In the genomic region with DNA sequence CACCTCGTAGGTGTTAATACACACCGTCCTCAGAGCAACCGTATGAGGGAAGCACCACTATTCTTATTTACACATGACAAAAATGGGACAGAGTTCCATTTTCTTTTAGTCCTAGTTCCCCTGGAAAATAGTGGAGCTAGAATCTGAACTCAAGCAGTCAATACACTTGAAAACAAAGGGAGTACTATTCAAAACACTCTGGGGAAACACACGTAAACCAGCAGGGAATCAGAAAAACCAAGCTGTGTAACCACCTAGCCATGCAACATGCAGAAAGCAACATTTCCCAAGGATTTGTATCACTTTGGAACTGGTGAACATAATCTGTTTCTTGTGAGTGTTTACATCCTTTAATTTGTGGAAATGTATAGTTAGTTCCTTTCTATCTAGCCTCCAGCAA, we compare ENCODE assay signal across 18 cellular contexts.
DNase-seq lines count a peak whose midpoint lies in the region; ATAC-seq and TF ChIP-seq lines count a peak whose summit lies in the region.
"Had no signal": no experiment of that assay in that cellular context is flagged by ENCODE, and none has a peak within 500 bp of the region (broad histone marks: within the 10 kb centered on the region; RNA-seq: fewer than 3 reads in every experiment).

No MANE protein-coding gene starts in this region.

- H3K27me3 ChIP-seq in GM23338 (ENCODE audit: insufficient read depth) (no peaks in the 10 kb centered on the region), neural progenitor cell (no peaks in the 10 kb centered on the region)

- no peak overlapping the region for H3K27ac Mint-ChIP-seq in GM23338
- H3K27ac Mint-ChIP-seq in neural progenitor cell = no peak overlapping the region
- no peak overlapping the region for H3K27ac Mint-ChIP-seq in activated CD4-positive, alpha-beta T cell treated with anti-CD3 and anti-CD28 coated beads, Interleukin-2, amount 10 ng/mL, durations not matched to agents 24 days and 14 days
- H3K27ac Mint-ChIP-seq: H9; T-cell; T-helper 2 cell treated with Interferon-gamma antibody and Interleukin-4, amounts not matched to agents 5 μg/mL and 100 μg/mL, for 36 hours had no signal

- no peak overlapping the region for H3K9ac ChIP-seq in neural progenitor cell

- H3F3A ChIP-seq in GM23338 (replicated peaks; ENCODE audit: low read depth) (no peaks in the 10 kb centered on the region), neural progenitor cell (ENCODE audit: low read depth) (no peaks in the 10 kb centered on the region)

- H3K9me3 ChIP-seq in neural progenitor cell (ENCODE audit: low read depth) = no peaks in the 10 kb centered on the region

- no peaks in the 10 kb centered on the region for H3K9me2 ChIP-seq in GM23338 (ENCODE audit: insufficient read depth)

- no peak overlapping the region for H3K27ac ChIP-seq in GM23338 (ENCODE audit: low read depth)
- H3K27ac ChIP-seq in neural progenitor cell = no peak overlapping the region
- H3K27ac ChIP-seq: C4-2B had no signal

- ATAC-seq in GM23338 (no peak), HG02870 (IDR thresholded peaks at IDR 0.05; ENCODE audit: unreplicated experiment) (no peak)
- ATAC-seq: T-cell had no signal

- H3K27me3 Mint-ChIP-seq in GM23338 (ENCODE audit: insufficient read depth, low read depth, poor library complexity) (no peaks in the 10 kb centered on the region), neural progenitor cell (ENCODE audit: insufficient read depth, low read depth) (no peaks in the 10 kb centered on the region)
- no peaks in the 10 kb centered on the region for H3K27me3 Mint-ChIP-seq in activated CD4-positive, alpha-beta T cell treated with anti-CD3 and anti-CD28 coated beads, Interleukin-2, amount 10 ng/mL, durations not matched to agents 24 days and 14 days
- H3K27me3 Mint-ChIP-seq: T-cell had no signal

- no peaks in the 10 kb centered on the region for H3K79me2 ChIP-seq in GM23338 (replicated peaks; ENCODE audit: insufficient read depth)
- H3K79me2 ChIP-seq in neural progenitor cell (ENCODE audit: low read depth) = no peaks in the 10 kb centered on the region

- no peak overlapping the region for H3K4me3 ChIP-seq in GM23338
- H3K4me3 ChIP-seq in neural progenitor cell = no peak overlapping the region

- H4K20me1 ChIP-seq in GM23338 (replicated peaks; ENCODE audit: insufficient read depth) = no peaks in the 10 kb centered on the region
- H4K20me1 ChIP-seq in neural progenitor cell (ENCODE audit: low read depth) = no peaks in the 10 kb centered on the region

- H3K9me3 Mint-ChIP-seq in GM23338 (no peaks in the 10 kb centered on the region), neural progenitor cell (no peaks in the 10 kb centered on the region)
- H3K9me3 Mint-ChIP-seq in activated CD4-positive, alpha-beta T cell treated with anti-CD3 and anti-CD28 coated beads, Interleukin-2, amount 10 ng/mL, durations not matched to agents 24 days and 14 days = peaks cover 15% of the 10 kb centered on the region
- H3K9me3 Mint-ChIP-seq: H9 had no signal

- H3K4me3 Mint-ChIP-seq in GM23338 (no peak overlapping the region), neural progenitor cell (no peak overlapping the region)
- H3K4me3 Mint-ChIP-seq in activated CD4-positive, alpha-beta T cell treated with anti-CD3 and anti-CD28 coated beads, Interleukin-2, amount 10 ng/mL, durations not matched to agents 24 days and 14 days = no peak overlapping the region
- H3K4me3 Mint-ChIP-seq: H9; T-cell; T-helper 2 cell treated with Interferon-gamma antibody and Interleukin-4, amounts not matched to agents 5 μg/mL and 100 μg/mL, for 36 hours had no signal

- H3K4me2 ChIP-seq in GM23338 = no peak overlapping the region
- H3K4me2 ChIP-seq in neural progenitor cell = no peak overlapping the region

- H3K36me3 Mint-ChIP-seq in GM23338 (ENCODE audit: low read depth) (no peaks in the 10 kb centered on the region), neural progenitor cell (no peaks in the 10 kb centered on the region)
- peaks cover 19% of the 10 kb centered on the region for H3K36me3 Mint-ChIP-seq in activated CD4-positive, alpha-beta T cell treated with anti-CD3 and anti-CD28 coated beads, Interleukin-2, amount 10 ng/mL, durations not matched to agents 24 days and 14 days (ENCODE audit: low read depth)

- DNase-seq in NCI-H2107 treated with DMSO at 0.1 percent for 48 hours (lab: John Stamatoyannopoulos, UW; ENCODE audit: unreplicated experiment) = peak; percentile 29
- no peak for DNase-seq in NCI-H2107 (lab: John Stamatoyannopoulos, UW)
- DNase-seq in GM23338 (ENCODE audit: low spot score) = no peak
- DNase-seq in NCI-H345 treated with DMSO at 0.1 percent for 48 hours (lab: John Stamatoyannopoulos, UW; ENCODE audit: unreplicated experiment) = peak; percentile 27
- no peak for DNase-seq in neural progenitor cell (ENCODE audit: low spot score)
- no peak for DNase-seq in hypothalamus (lab: John Stamatoyannopoulos, UW)
- DNase-seq in activated CD4-positive, alpha-beta T cell treated with anti-CD3 and anti-CD28 coated beads, Interleukin-2, amount 10 ng/mL, durations not matched to agents 24 days and 14 days = no peak
- DNase-seq: DMS53, GF-D8, H9, KG1, NCI-H1092 treated with DMSO at 0.1 percent for 48 hours, NCI-H187 treated with DMSO at 0.1 percent for 48 hours, NCI-H510A, T-cell had no signal

- TF ChIP-seq CTCF in GM23338 (conservative IDR thresholded peaks at IDR 0.05; ENCODE audit: low read depth in 2 of 2) = no peak
- TF ChIP-seq CTCF in neural progenitor cell (IDR thresholded peaks at IDR 0.05) = no peak

- H3K4me1 Mint-ChIP-seq in GM23338 (peaks cover 3% of the 10 kb centered on the region; the same call in 1 of the 3 replicates), neural progenitor cell (peaks cover 10% of the 10 kb centered on the region)
- H3K4me1 Mint-ChIP-seq in activated CD4-positive, alpha-beta T cell treated with anti-CD3 and anti-CD28 coated beads, Interleukin-2, amount 10 ng/mL, durations not matched to agents 24 days and 14 days = peaks cover 23% of the 10 kb centered on the region

- no peaks in the 10 kb centered on the region for H3K36me3 ChIP-seq in GM23338 (ENCODE audit: insufficient read depth)
- H3K36me3 ChIP-seq in neural progenitor cell = no peaks in the 10 kb centered on the region

- H2AFZ ChIP-seq in GM23338 (peak overlapping the region; percentile 32; the same call in 1 of the 2 replicates), neural progenitor cell (replicated peaks) (peak overlapping the region; percentile 12)

- H3K4me1 ChIP-seq in GM23338 (ENCODE audit: insufficient read depth) = peaks cover 7% of the 10 kb centered on the region; the same call in 1 of the 2 replicates
- peaks cover 18% of the 10 kb centered on the region for H3K4me1 ChIP-seq in neural progenitor cell

- intact Hi-C loops in activated CD4-positive, alpha-beta T cell treated with anti-CD3 and anti-CD28 coated beads, Interleukin-2, amount 10 ng/mL, durations not matched to agents 24 days and 14 days (cut with micrococcal nuclease) = no loop called here

TF ChIP-seq in GM23338, 12 proteins besides CTCF, POLR2A, EP300 and RAD21 (continues in another document):
- TF ChIP-seq CREB1 (CRISPR knock-in tag; IDR thresholded peaks at IDR 0.05; ENCODE audit: low read depth) (no peak), ZNF331 (CRISPR knock-in tag; IDR thresholded peaks at IDR 0.05; ENCODE audit: low read depth) (no peak), NANOG (IDR thresholded peaks at IDR 0.05; ENCODE audit: borderline replicate concordance) (no peak), ZNF114 (CRISPR knock-in tag; IDR thresholded peaks at IDR 0.05) (no peak), POLR2AphosphoS5 (IDR thresholded peaks at IDR 0.05; ENCODE audit: low read depth) (no peak), EZH2phosphoT487 (IDR thresholded peaks at IDR 0.05; ENCODE audit: unreplicated experiment) (no peak), EZH2 (IDR thresholded peaks at IDR 0.05; ENCODE audit: low read depth, unreplicated experiment) (no peak), STAT1 (IDR thresholded peaks at IDR 0.05; ENCODE audit: unreplicated experiment) (no peak)
- TF ChIP-seq, protein P1, sequence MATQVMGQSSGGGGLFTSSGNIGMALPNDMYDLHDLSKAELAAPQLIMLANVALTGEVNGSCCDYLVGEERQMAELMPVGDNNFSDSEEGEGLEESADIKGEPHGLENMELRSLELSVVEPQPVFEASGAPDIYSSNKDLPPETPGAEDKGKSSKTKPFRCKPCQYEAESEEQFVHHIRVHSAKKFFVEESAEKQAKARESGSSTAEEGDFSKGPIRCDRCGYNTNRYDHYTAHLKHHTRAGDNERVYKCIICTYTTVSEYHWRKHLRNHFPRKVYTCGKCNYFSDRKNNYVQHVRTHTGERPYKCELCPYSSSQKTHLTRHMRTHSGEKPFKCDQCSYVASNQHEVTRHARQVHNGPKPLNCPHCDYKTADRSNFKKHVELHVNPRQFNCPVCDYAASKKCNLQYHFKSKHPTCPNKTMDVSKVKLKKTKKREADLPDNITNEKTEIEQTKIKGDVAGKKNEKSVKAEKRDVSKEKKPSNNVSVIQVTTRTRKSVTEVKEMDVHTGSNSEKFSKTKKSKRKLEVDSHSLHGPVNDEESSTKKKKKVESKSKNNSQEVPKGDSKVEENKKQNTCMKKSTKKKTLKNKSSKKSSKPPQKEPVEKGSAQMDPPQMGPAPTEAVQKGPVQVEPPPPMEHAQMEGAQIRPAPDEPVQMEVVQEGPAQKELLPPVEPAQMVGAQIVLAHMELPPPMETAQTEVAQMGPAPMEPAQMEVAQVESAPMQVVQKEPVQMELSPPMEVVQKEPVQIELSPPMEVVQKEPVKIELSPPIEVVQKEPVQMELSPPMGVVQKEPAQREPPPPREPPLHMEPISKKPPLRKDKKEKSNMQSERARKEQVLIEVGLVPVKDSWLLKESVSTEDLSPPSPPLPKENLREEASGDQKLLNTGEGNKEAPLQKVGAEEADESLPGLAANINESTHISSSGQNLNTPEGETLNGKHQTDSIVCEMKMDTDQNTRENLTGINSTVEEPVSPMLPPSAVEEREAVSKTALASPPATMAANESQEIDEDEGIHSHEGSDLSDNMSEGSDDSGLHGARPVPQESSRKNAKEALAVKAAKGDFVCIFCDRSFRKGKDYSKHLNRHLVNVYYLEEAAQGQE (IDR thresholded peaks at IDR 0.05; ENCODE audit: unreplicated experiment) = no peak

Comparison
In these comparisons a context has a peak if more than half of its experiments do, and no peak if none do; other contexts are left out.
1. DNase-seq: peak in NCI-H2107 treated with DMSO at 0.1 percent for 48 hours (single experiment) and NCI-H345 treated with DMSO at 0.1 percent for 48 hours (single experiment); none in NCI-H2107 (single experiment), GM23338 (single experiment), neural progenitor cell (single experiment), hypothalamus (0 of 51) and activated CD4-positive, alpha-beta T cell treated with anti-CD3 and anti-CD28 coated beads, Interleukin-2, amount 10 ng/mL, durations not matched to agents 24 days and 14 days (single experiment).